28 cellular contexts compared by ENCODE assay signal in genomic region chr2:15049096-15049993, GRCh38.
DNase-seq lines count a peak whose midpoint lies in the region; ATAC-seq, FAIRE-seq and TF ChIP-seq lines count a peak whose summit lies in the region.
"Had no signal": no experiment of that assay in that cellular context is flagged by ENCODE, and none has a peak within 500 bp of the region (broad histone marks: within the 10 kb centered on the region; RNA-seq: fewer than 3 reads in every experiment).

No MANE protein-coding gene starts in this region.

- POLR2A ChIA-PET in H1 (lab: Charles Lee; ENCODE audit: partially characterized antibody), result no interaction called here

- H3K27me3 ChIP-seq in H9 (ENCODE audit: insufficient read depth, low read length) (no peaks in the 10 kb centered on the region), H1 (replicated peaks in 1 of 4; ENCODE audit: control insufficient read depth in 3 of 4, extremely low read depth in 1 of 4, insufficient read depth in 3 of 4, low read length in 3 of 4) (no peaks in the 10 kb centered on the region; a peak in 1 of 7 replicates)
- H3K27me3 ChIP-seq: ascending aorta; BLaER1 treated with 17β-estradiol and CSF1 and Interleukin-3, amounts not matched to agents 10 nM and 100 nM; gastroesophageal sphincter; hepatocyte; neural progenitor cell; suprapubic skin had no signal

- no peak overlapping the region for H3T11ph ChIP-seq in H9 (ENCODE audit: low read length)

- H2BK12ac ChIP-seq in H9 (ENCODE audit: insufficient read length, low read depth, low read length), result no peak overlapping the region
- peak overlapping the region; percentile 20; the same call in 1 of the 2 replicates for H2BK12ac ChIP-seq in H1 (ENCODE audit: low read depth, low read length)

- no peak overlapping the region for H3K23ac ChIP-seq in H9 (ENCODE audit: insufficient read length, low read depth, low read length)
- no peak overlapping the region for H3K23ac ChIP-seq in H1 (ENCODE audit: insufficient read length)

- H3K27ac Mint-ChIP-seq in H9 (no peak overlapping the region), CD14-positive monocyte (no peak overlapping the region)
- H3K27ac Mint-ChIP-seq: activated CD8-positive, alpha-beta T cell treated with anti-CD3 and anti-CD28 coated beads for 36 hours; activated naive CD4-positive, alpha-beta T cell treated with anti-CD3 and anti-CD28 coated beads, Interleukin-2, amount 50 U/mL, for 24 hours; activated T-helper 2 cell treated with anti-CD3 and anti-CD28 coated beads, Interferon-gamma antibody, Interleukin-2, Interleukin-4, amounts not matched to agents 10 μg/mL and 5 μg/mL and 100 μg/mL, durations not matched to agents 14 hours and 24 hours and 36 hours; GM23338 had no signal

- H3K27ac ChIP-seq in H9 (ENCODE audit: insufficient read length, low read depth, low read length), result no peak overlapping the region
- H3K27ac ChIP-seq in H1 (ENCODE audit: low read depth, low read length), result no peak overlapping the region
- H3K27ac ChIP-seq: ascending aorta; BLaER1 treated with 17β-estradiol and CSF1 and Interleukin-3, amounts not matched to agents 10 nM and 100 nM; gastroesophageal sphincter; hepatocyte; neural progenitor cell; suprapubic skin had no signal

- H2BK20ac ChIP-seq in H9 (ENCODE audit: low read depth, low read length, poor library complexity, severe bottlenecking) (no peak overlapping the region), H1 (ENCODE audit: low read length) (peak overlapping the region; percentile 35; the same call in 1 of the 2 replicates)

- CTCF ChIA-PET in H1 (lab: Charles Lee; ENCODE audit: partially characterized antibody), result interaction anchor here (1.1 to 8.0 kb wide), 5 partner anchors 11 to 146 kb away, joined by 3 to 82 read pairs (median 4); no protein-coding TSS in a partner anchor

- TF ChIP-seq RAD21 in H1 (IDR thresholded peaks at IDR 0.05 in 1 of 2, conservative IDR thresholded peaks at IDR 0.05 in 1 of 2; ENCODE audit: low read depth in 2 of 2, low read length in 2 of 2), result no peak

- no peak overlapping the region for H2BK120ac ChIP-seq in H9 (ENCODE audit: low read depth, low read length, poor library complexity, severe bottlenecking)
- H2BK120ac ChIP-seq in H1 (replicated peaks; ENCODE audit: low read depth, low read length), result no peak overlapping the region

- H3K4me1 Mint-ChIP-seq in H9 (peaks cover 34 to 40% of the 10 kb centered on the region in 2 experiments), CD14-positive monocyte (no peaks in the 10 kb centered on the region)
- H3K4me1 Mint-ChIP-seq: activated naive CD4-positive, alpha-beta T cell treated with anti-CD3 and anti-CD28 coated beads, Interleukin-2, amount 50 U/mL, for 24 hours had no signal

- H3K4me3 Mint-ChIP-seq in H9 (no peak overlapping the region), CD14-positive monocyte (no peak overlapping the region)
- H3K4me3 Mint-ChIP-seq: activated CD8-positive, alpha-beta T cell treated with anti-CD3 and anti-CD28 coated beads for 36 hours; activated naive CD4-positive, alpha-beta T cell treated with anti-CD3 and anti-CD28 coated beads, Interleukin-2, amount 50 U/mL, for 24 hours; GM23338; neural progenitor cell had no signal

- no peak overlapping the region for H3K4ac ChIP-seq in H9 (ENCODE audit: low read depth, low read length)
- no peak overlapping the region for H3K4ac ChIP-seq in H1 (replicated peaks; ENCODE audit: insufficient read length, low read depth, low read length)

- peak overlapping the region; percentile 51 for H3K14ac ChIP-seq in H9 (ENCODE audit: insufficient read depth, low read length)
- H3K14ac ChIP-seq in H1 (ENCODE audit: insufficient read length), result no peak overlapping the region

- H4K5ac ChIP-seq in H9 (ENCODE audit: insufficient read length, low read depth, low read length) (no peak overlapping the region), H1 (ENCODE audit: insufficient read length, low read depth, low read length) (no peak overlapping the region)

- H3K4me2 ChIP-seq in H9 (ENCODE audit: insufficient read depth, insufficient read length, low read length) (no peak overlapping the region), H1 (ENCODE audit: insufficient read depth in 1 of 2, low read depth in 2 of 2, low read length in 2 of 2) (no peak overlapping the region)
- H3K4me2 ChIP-seq: BLaER1 treated with 17β-estradiol and CSF1 and Interleukin-3, amounts not matched to agents 10 nM and 100 nM; GM23338; hepatocyte; neural progenitor cell had no signal

- no peak for ATAC-seq in HG02981 (IDR thresholded peaks at IDR 0.05; ENCODE audit: unreplicated experiment)
- ATAC-seq: activated CD8-positive, alpha-beta T cell treated with anti-CD3 and anti-CD28 coated beads for 36 hours; gastroesophageal sphincter; GM23338; sciatic nerve had no signal

- intact Hi-C loops in CD14-positive monocyte (cut with micrococcal nuclease), result no loop called here

- H2BK15ac ChIP-seq in H9 (ENCODE audit: low read depth, low read length), result no peak overlapping the region
- H2BK15ac ChIP-seq in H1 (ENCODE audit: low read length), result no peak overlapping the region

- H3K9ac ChIP-seq in H9 (ENCODE audit: extremely low read depth, insufficient read length, low read length) (no peak overlapping the region), H1 (replicated peaks in 1 of 4; ENCODE audit: extremely low read depth in 1 of 4, low read depth in 3 of 4, low read length in 3 of 4) (no peak overlapping the region)
- H3K9ac ChIP-seq: BLaER1 treated with 17β-estradiol and CSF1 and Interleukin-3, amounts not matched to agents 10 nM and 100 nM; neural progenitor cell had no signal

- FAIRE-seq in H1 (lab: Jason Lieb, UNC), result no peak
- FAIRE-seq: endometrium had no signal

- H2AFZ ChIP-seq in H9 (ENCODE audit: low read length), result no peak overlapping the region
- H2AFZ ChIP-seq in H1 (ENCODE audit: low read length), result no peak overlapping the region
- H2AFZ ChIP-seq: GM23338, hepatocyte, neural progenitor cell had no signal

- no peaks in the 10 kb centered on the region for H3K9me3 Mint-ChIP-seq in H9
- H3K9me3 Mint-ChIP-seq in CD14-positive monocyte, result peaks cover 0 to 3% (median 0%) of the 10 kb centered on the region in 7 donors
- H3K9me3 Mint-ChIP-seq: activated CD8-positive, alpha-beta T cell treated with anti-CD3 and anti-CD28 coated beads for 36 hours; activated naive CD4-positive, alpha-beta T cell treated with anti-CD3 and anti-CD28 coated beads, Interleukin-2, amount 50 U/mL, for 24 hours; activated T-helper 2 cell treated with anti-CD3 and anti-CD28 coated beads, Interferon-gamma antibody, Interleukin-2, Interleukin-4, amounts not matched to agents 10 μg/mL and 5 μg/mL and 100 μg/mL, durations not matched to agents 14 hours and 24 hours and 36 hours; GM23338; neural progenitor cell had no signal

- TF ChIP-seq CTCF in H9 (conservative IDR thresholded peaks at IDR 0.05) (no peak), H1 (IDR thresholded peaks at IDR 0.05; ENCODE audit: control extremely low read depth in 1 of 3, insufficient read depth in 1 of 3, low read depth in 1 of 3, low read length in 3 of 3) (no peak), CD14-positive monocyte (IDR thresholded peaks at IDR 0.05) (no peak)

- H3K9me3 ChIP-seq in H9 (ENCODE audit: control insufficient read depth, low read depth, low read length), result no peaks in the 10 kb centered on the region
- no peaks in the 10 kb centered on the region for H3K9me3 ChIP-seq in H1 (ENCODE audit: insufficient read depth in 2 of 2, low read depth in 1 of 2, low read length in 1 of 2)
- H3K9me3 ChIP-seq: ascending aorta; BLaER1 treated with 17β-estradiol and CSF1 and Interleukin-3, amounts not matched to agents 10 nM and 100 nM; gastroesophageal sphincter; suprapubic skin had no signal

- DNase-seq in COR-L47 (lab: John Stamatoyannopoulos, UW), result peak; percentile 73
- DNase-seq in H9, result no peak
- DNase-seq in NCI-H345 (lab: John Stamatoyannopoulos, UW), result peak; percentile 72
- no peak for DNase-seq in H1 (ENCODE audit: low read depth in 1 of 2, low spot score in 2 of 2)
- no peak for DNase-seq in CD14-positive monocyte (ENCODE audit: low spot score)
- DNase-seq in stimulated activated CD8-positive, alpha-beta memory T cell treated with anti-CD3 and anti-CD28 coated beads, Interleukin-4, amount 100 ng/mL, for 48 hours, result no peak
- no peak for DNase-seq in COLO829 (ENCODE audit: low spot score)
- DNase-seq: activated CD8-positive, alpha-beta T cell treated with anti-CD3 and anti-CD28 coated beads for 36 hours; Calu3; central memory CD4-positive, alpha-beta T cell; dermis blood vessel endothelial cell; mammary epithelial cell; NCI-H1105 treated with DMSO at 0.1 percent for 48 hours; stimulated activated CD4-positive, alpha-beta T cell treated with anti-CD3 and anti-CD28 coated beads, Interleukin-4, amount 100 ng/mL, for 4 hours; stimulated activated naive CD4-positive, alpha-beta T cell; T-helper 2 cell had no signal

- H2BK5ac ChIP-seq in H9 (ENCODE audit: insufficient read length, low read length), result no peak overlapping the region
- H2BK5ac ChIP-seq in H1 (ENCODE audit: low read depth, low read length), result no peak overlapping the region; the same call in 1 of the 2 replicates

- H3K23me2 ChIP-seq in H9 (ENCODE audit: insufficient read length, low read depth, low read length, poor library complexity, severe bottlenecking) (no peaks in the 10 kb centered on the region), H1 (ENCODE audit: low read depth, low read length) (no peaks in the 10 kb centered on the region)

- WGBS in H9 (ENCODE audit: extremely low coverage, insufficient read length, low lambda C conversion rate), result no CpG with 5 or more reads among the region's 14 CpGs
- 88% methylated on average over 14 of the region's 14 CpGs; no CpG with 5 or more reads in 1 of the 2 experiments for WGBS in H1 (ENCODE audit: extremely low coverage in 1 of 2, insufficient coverage in 1 of 2, insufficient read length in 1 of 2, insufficient replicate concordance in 2 of 2, low coverage in 1 of 2, low lambda C conversion rate in 2 of 2, missing lambda C conversion rate in 1 of 2), 2 experiments

- H3K56ac ChIP-seq in H9 (ENCODE audit: insufficient read length, low read depth, low read length), result no peak overlapping the region
- H3K56ac ChIP-seq in H1 (replicated peaks; ENCODE audit: insufficient read length, low read depth, low read length), result no peak overlapping the region

- TF ChIP-seq EP300 in H1 (IDR thresholded peaks at IDR 0.05; ENCODE audit: borderline replicate concordance in 1 of 2, low read depth in 2 of 2, low read length in 2 of 2), result no peak

- no peaks in the 10 kb centered on the region for H4K20me1 ChIP-seq in H9 (ENCODE audit: control insufficient read depth, insufficient read depth, insufficient read length)
- no peaks in the 10 kb centered on the region for H4K20me1 ChIP-seq in H1 (replicated peaks in 1 of 2; ENCODE audit: control insufficient read depth in 1 of 2, insufficient read depth in 2 of 2, low read length in 2 of 2)

- H3K27me3 Mint-ChIP-seq in H9 (ENCODE audit: low read depth) (no peaks in the 10 kb centered on the region), CD14-positive monocyte (ENCODE audit: low read depth in 3 of 3) (peaks cover 0 to 7% (median 5%) of the 10 kb centered on the region in 3 donors)
- H3K27me3 Mint-ChIP-seq: activated naive CD4-positive, alpha-beta T cell treated with anti-CD3 and anti-CD28 coated beads, Interleukin-2, amount 50 U/mL, for 24 hours had no signal

- H3K18ac ChIP-seq in H9 (ENCODE audit: insufficient read length, low read depth, low read length) (no peak overlapping the region), H1 (ENCODE audit: extremely low read depth, low read length) (no peak overlapping the region)

- H3K36me3 Mint-ChIP-seq in H9 (ENCODE audit: insufficient read depth in 1 of 3, low read depth in 3 of 3) (no peaks in the 10 kb centered on the region), CD14-positive monocyte (no peaks in the 10 kb centered on the region)
- H3K36me3 Mint-ChIP-seq: activated naive CD4-positive, alpha-beta T cell treated with anti-CD3 and anti-CD28 coated beads, Interleukin-2, amount 50 U/mL, for 24 hours; neural progenitor cell had no signal

- H3K79me2 ChIP-seq in H9 (ENCODE audit: insufficient read depth, low read length) (no peaks in the 10 kb centered on the region), H1 (ENCODE audit: control insufficient read depth in 1 of 2, insufficient read depth in 2 of 2, low read length in 2 of 2) (no peaks in the 10 kb centered on the region)
- H3K79me2 ChIP-seq: hepatocyte had no signal

- H4K91ac ChIP-seq in H9 (ENCODE audit: insufficient read length, low read depth, low read length) (no peak overlapping the region), H1 (replicated peaks; ENCODE audit: insufficient read length, low read length) (peak overlapping the region; percentile 51)

- no peaks in the 10 kb centered on the region for H3K36me3 ChIP-seq in H1 (ENCODE audit: control insufficient read depth in 2 of 4, insufficient read depth in 4 of 4, low read length in 3 of 4)
- H3K36me3 ChIP-seq: ascending aorta; BLaER1 treated with 17β-estradiol and CSF1 and Interleukin-3, amounts not matched to agents 10 nM and 100 nM; gastroesophageal sphincter; neural progenitor cell; suprapubic skin had no signal

- H3K79me1 ChIP-seq in H9 (ENCODE audit: insufficient read depth, low read depth, low read length, poor library complexity, severe bottlenecking) (no peaks in the 10 kb centered on the region), H1 (ENCODE audit: low read depth, low read length) (no peaks in the 10 kb centered on the region)

- TF ChIP-seq POLR2A in H1 (IDR thresholded peaks at IDR 0.05; ENCODE audit: control extremely low read depth in 1 of 2, low read depth in 2 of 2, low read length in 2 of 2), result no peak

- no peak overlapping the region for H4K8ac ChIP-seq in H9 (replicated peaks; ENCODE audit: insufficient read length, low read depth, low read length)
- no peak overlapping the region for H4K8ac ChIP-seq in H1 (ENCODE audit: extremely low read depth, insufficient read depth, low read length)

- H3K4me1 ChIP-seq in H9 (ENCODE audit: insufficient read depth, low read length), result peaks cover 5% of the 10 kb centered on the region; the same call in 1 of the 2 replicates
- H3K4me1 ChIP-seq in H1 (replicated peaks in 1 of 4; ENCODE audit: control insufficient read depth in 3 of 4, insufficient read depth in 4 of 4, low read length in 3 of 4), result peaks cover 0 to 8% (median 3%) of the 10 kb centered on the region in 4 experiments; a peak in 3 of 7 replicates
- H3K4me1 ChIP-seq: ascending aorta; BLaER1 treated with 17β-estradiol and CSF1 and Interleukin-3, amounts not matched to agents 10 nM and 100 nM; gastroesophageal sphincter; suprapubic skin had no signal

- no peak overlapping the region for H2AK5ac ChIP-seq in H9 (ENCODE audit: insufficient read length, low read length)
- no peak overlapping the region for H2AK5ac ChIP-seq in H1 (ENCODE audit: low read depth, low read length)

- H3K4me3 ChIP-seq in H1 (ENCODE audit: extremely low read depth in 1 of 4, insufficient read depth in 2 of 4, low read depth in 3 of 4, low read length in 4 of 4), result no peak overlapping the region
- H3K4me3 ChIP-seq: ascending aorta; BLaER1 treated with 17β-estradiol and CSF1 and Interleukin-3, amounts not matched to agents 10 nM and 100 nM; gastroesophageal sphincter; GM23338; hepatocyte; neural progenitor cell; suprapubic skin had no signal

Comparison
In these comparisons a context has a peak if more than half of its experiments do, and no peak if none do; other contexts are left out.
1. DNase-seq: peak in COR-L47 (single experiment) and NCI-H345 (single experiment); none in H9 (single experiment), H1 (0 of 2), CD14-positive monocyte (single experiment), stimulated activated CD8-positive, alpha-beta memory T cell treated with anti-CD3 and anti-CD28 coated beads, Interleukin-4, amount 100 ng/mL, for 48 hours (single experiment) and COLO829 (single experiment).